In genomic region chrX:17591741-17592110, GRCh38 we compare ENCODE assay signal across 8 cellular contexts.
DNase-seq lines count a peak whose midpoint lies in the region; ATAC-seq, FAIRE-seq and TF ChIP-seq lines count a peak whose summit lies in the region.

No MANE protein-coding gene starts in this region.

- FAIRE-seq in keratinocyte (lab: Jason Lieb, UNC): peak; percentile 82

- H3K4me2 ChIP-seq in keratinocyte (ENCODE audit: control insufficient read depth, extremely low read depth, insufficient read depth, low read depth, low read length): peak overlapping the region; percentile 71

- dilution Hi-C loops in keratinocyte (cut with MboI; ENCODE audit: extremely low pct_ligation_motif_present, low sequenced_read_pairs): no loop called here

- H3K4me1 Mint-ChIP-seq in activated naive CD8-positive, alpha-beta T cell treated with anti-CD3 and anti-CD28 coated beads, Interleukin-2, amount 50 U/mL, for 24 hours: peaks cover 25% of the 10 kb centered on the region

- CTCF ChIA-PET in HEK293T (lab: Yijun Ruan, JAX): interaction anchor here (0.6 to 1.6 kb wide), 3 partner anchors 11 to 803 kb away, joined by 3 to 6 read pairs (median 3); no protein-coding TSS in a partner anchor

- H3K79me2 ChIP-seq in keratinocyte (ENCODE audit: control insufficient read depth, insufficient read depth, low read length): peaks cover 4% of the 10 kb centered on the region

- in situ Hi-C loops in ACHN (cut with HindIII; ENCODE audit: low pct_ligation_motif_present, low pct_unique_long_range_greater_than_20kb, low sequenced_read_pairs): no loop called here

- H3K9ac ChIP-seq in keratinocyte (ENCODE audit: control insufficient read depth, extremely low read depth, insufficient read depth, low read length): no peak overlapping the region

- ATAC-seq in GM21717 (IDR thresholded peaks at IDR 0.05; ENCODE audit: unreplicated experiment) (peak; percentile 44), GM18498 (IDR thresholded peaks at IDR 0.05; ENCODE audit: unreplicated experiment) (no peak)
- ATAC-seq in activated naive CD8-positive, alpha-beta T cell treated with anti-CD3 and anti-CD28 coated beads, Interleukin-2, amount 50 U/mL, for 24 hours: peak; percentile 63

- H3K27ac ChIP-seq in keratinocyte (ENCODE audit: control insufficient read depth, insufficient read depth, low read length): peak overlapping the region; percentile 51

- H3K9me3 ChIP-seq in keratinocyte (ENCODE audit: control insufficient read depth, low read depth, low read length): no peaks in the 10 kb centered on the region

- no peak overlapping the region for H2AFZ ChIP-seq in keratinocyte (ENCODE audit: control insufficient read depth, low read length)

- TF ChIP-seq CTCF in keratinocyte (optimal IDR thresholded peaks at IDR 0.05 in 1 of 3, IDR thresholded peaks at IDR 0.05 in 1 of 3, conservative IDR thresholded peaks at IDR 0.05 in 1 of 3; ENCODE audit: extremely low read depth in 1 of 3, insufficient read depth in 2 of 3, low read length in 3 of 3): no peak

- H3K36me3 ChIP-seq in keratinocyte (ENCODE audit: control insufficient read depth in 2 of 2, extremely low read depth in 1 of 2, insufficient read depth in 2 of 2, low read length in 2 of 2): no peaks in the 10 kb centered on the region

- H3K36me3 Mint-ChIP-seq in activated naive CD8-positive, alpha-beta T cell treated with anti-CD3 and anti-CD28 coated beads, Interleukin-2, amount 50 U/mL, for 24 hours (ENCODE audit: low read depth): no peaks in the 10 kb centered on the region

- H3K27me3 ChIP-seq in keratinocyte (ENCODE audit: control insufficient read depth, extremely low read depth, insufficient read depth, low read length): no peaks in the 10 kb centered on the region

- peaks cover 41% of the 10 kb centered on the region for H3K4me1 ChIP-seq in keratinocyte (ENCODE audit: control insufficient read depth, extremely low read depth, insufficient read depth, low read length)

- peaks cover 7% of the 10 kb centered on the region for H3K27me3 Mint-ChIP-seq in activated naive CD8-positive, alpha-beta T cell treated with anti-CD3 and anti-CD28 coated beads, Interleukin-2, amount 50 U/mL, for 24 hours

- peak overlapping the region in 2 of 3 experiments; percentile 36 to 46 for H3K4me3 ChIP-seq in keratinocyte (ENCODE audit: control insufficient read depth in 2 of 3, extremely low read depth in 1 of 3, insufficient read depth in 2 of 3, low read depth in 1 of 3, low read length in 3 of 3)

- DNase-seq in ACHN (peak; percentile 58), keratinocyte (ENCODE audit: low read depth, low spot score) (no peak), SHP77 treated with DMSO at 0.1 percent for 48 hours (lab: John Stamatoyannopoulos, UW) (no peak), HEK293T (ENCODE audit: extremely low spot score) (no peak)
- no peak for DNase-seq in activated naive CD8-positive, alpha-beta T cell treated with anti-CD3 and anti-CD28 coated beads, Interleukin-2, amount 50 U/mL, for 24 hours
- no peak for DNase-seq in stimulated activated CD4-positive, alpha-beta T cell treated with anti-CD3 and anti-CD28 coated beads, Interleukin-2, amount 100 ng/mL, for 48 hours

- no peak overlapping the region for H3K4me3 Mint-ChIP-seq in activated naive CD8-positive, alpha-beta T cell treated with anti-CD3 and anti-CD28 coated beads, Interleukin-2, amount 50 U/mL, for 24 hours

- POLR2A ChIA-PET in HEK293T (lab: Yijun Ruan, JAX): no interaction called here

- no peaks in the 10 kb centered on the region for H3K9me1 ChIP-seq in keratinocyte (ENCODE audit: control insufficient read depth, extremely low read depth, insufficient read depth, low read length)

- no peaks in the 10 kb centered on the region for H3K9me3 Mint-ChIP-seq in activated naive CD8-positive, alpha-beta T cell treated with anti-CD3 and anti-CD28 coated beads, Interleukin-2, amount 50 U/mL, for 24 hours

- peak overlapping the region; percentile 18 for H3K27ac Mint-ChIP-seq in activated naive CD8-positive, alpha-beta T cell treated with anti-CD3 and anti-CD28 coated beads, Interleukin-2, amount 50 U/mL, for 24 hours

- no peaks in the 10 kb centered on the region for H4K20me1 ChIP-seq in keratinocyte (ENCODE audit: control insufficient read depth, extremely low read depth, insufficient read depth, low read length)

TF ChIP-seq in HEK293T, 16 proteins besides CTCF, POLR2A, EP300 and RAD21:
- TF ChIP-seq TARDBP (IDR thresholded peaks at IDR 0.05): no peak
- TF ChIP-seq HDGF (IDR thresholded peaks at IDR 0.05; ENCODE audit: borderline replicate concordance): no peak
- TF ChIP-seq ARNT (IDR thresholded peaks at IDR 0.05): no peak
- TF ChIP-seq L3MBTL2 (conservative IDR thresholded peaks at IDR 0.05): no peak
- no peak for TF ChIP-seq SUZ12 (IDR thresholded peaks at IDR 0.05)
- TF ChIP-seq FOXK2 (IDR thresholded peaks at IDR 0.05): no peak
- no peak for TF ChIP-seq FOXA1 (IDR thresholded peaks at IDR 0.05)
- TF ChIP-seq SP1 (IDR thresholded peaks at IDR 0.05): no peak
- no peak for TF ChIP-seq ZNF384 (IDR thresholded peaks at IDR 0.05)
- TF ChIP-seq BHLHE40 (IDR thresholded peaks at IDR 0.05; ENCODE audit: borderline replicate concordance): no peak
- TF ChIP-seq NFRKB (IDR thresholded peaks at IDR 0.05): no peak
- no peak for TF ChIP-seq FOXM1 (IDR thresholded peaks at IDR 0.05; ENCODE audit: borderline replicate concordance)
- no peak for TF ChIP-seq ELF4 (IDR thresholded peaks at IDR 0.05)
- no peak for TF ChIP-seq CTBP1 (IDR thresholded peaks at IDR 0.05; ENCODE audit: borderline replicate concordance)
- no peak for TF ChIP-seq PKNOX1 (IDR thresholded peaks at IDR 0.05)
- TF ChIP-seq LEF1 (IDR thresholded peaks at IDR 0.05; ENCODE audit: borderline replicate concordance): no peak
